In the genomic region with DNA sequence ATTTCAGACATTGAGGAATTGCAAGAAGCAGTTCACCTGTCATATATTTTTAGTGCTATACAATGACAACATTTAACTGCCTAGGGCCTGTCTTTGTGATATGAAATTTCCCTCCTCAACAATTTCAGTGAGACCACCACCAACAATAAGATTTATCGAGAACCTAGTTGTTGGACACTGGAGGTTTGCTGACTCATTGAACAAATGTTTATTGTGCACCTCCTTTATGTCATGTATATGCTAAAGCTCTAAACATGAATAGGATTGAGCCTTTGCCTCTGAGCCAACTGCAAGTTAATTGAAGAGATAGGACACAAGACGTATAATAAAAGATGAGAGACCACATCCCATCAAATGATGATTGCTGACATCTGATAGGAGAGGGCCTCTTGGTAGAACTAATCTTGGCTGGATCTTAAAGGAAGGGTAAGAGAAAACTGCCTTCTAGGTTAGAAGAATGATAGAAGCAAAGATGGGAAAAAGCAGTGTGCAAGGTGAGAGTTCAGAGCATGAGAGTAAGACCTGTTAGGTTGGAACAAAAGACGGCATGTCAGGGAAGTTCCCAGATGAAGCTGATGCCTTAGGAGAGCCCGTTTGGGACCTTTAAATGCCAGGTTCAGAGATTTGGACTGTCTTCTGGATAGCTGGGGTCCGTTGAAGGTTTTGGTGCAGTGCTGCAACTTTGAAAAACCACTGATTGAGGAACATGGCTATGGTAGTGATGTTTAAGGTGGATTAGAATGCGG, we compare ENCODE assay signal across 1 cellular context.
A peak's percentile ranks its signal among the peaks of the same experiment; 100 is the strongest.
TF ChIP-seq lines count a peak whose summit lies in the region.

No MANE protein-coding gene starts in this region.

TF ChIP-seq in HepG2, 621 proteins besides CTCF, POLR2A, EP300 and RAD21 (continued from another document):
- TF ChIP-seq, protein P1, sequence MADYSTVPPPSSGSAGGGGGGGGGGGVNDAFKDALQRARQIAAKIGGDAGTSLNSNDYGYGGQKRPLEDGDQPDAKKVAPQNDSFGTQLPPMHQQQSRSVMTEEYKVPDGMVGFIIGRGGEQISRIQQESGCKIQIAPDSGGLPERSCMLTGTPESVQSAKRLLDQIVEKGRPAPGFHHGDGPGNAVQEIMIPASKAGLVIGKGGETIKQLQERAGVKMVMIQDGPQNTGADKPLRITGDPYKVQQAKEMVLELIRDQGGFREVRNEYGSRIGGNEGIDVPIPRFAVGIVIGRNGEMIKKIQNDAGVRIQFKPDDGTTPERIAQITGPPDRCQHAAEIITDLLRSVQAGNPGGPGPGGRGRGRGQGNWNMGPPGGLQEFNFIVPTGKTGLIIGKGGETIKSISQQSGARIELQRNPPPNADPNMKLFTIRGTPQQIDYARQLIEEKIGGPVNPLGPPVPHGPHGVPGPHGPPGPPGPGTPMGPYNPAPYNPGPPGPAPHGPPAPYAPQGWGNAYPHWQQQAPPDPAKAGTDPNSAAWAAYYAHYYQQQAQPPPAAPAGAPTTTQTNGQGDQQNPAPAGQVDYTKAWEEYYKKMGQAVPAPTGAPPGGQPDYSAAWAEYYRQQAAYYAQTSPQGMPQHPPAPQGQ (CRISPR knock-in tag; IDR thresholded peaks at IDR 0.05; ENCODE audit: borderline replicate concordance): 0 out of 2 replicates have a peak, but pooled peaks have one; percentile 53
- 0 out of 2 replicates have a peak, but pooled peaks have one; percentile 16 for TF ChIP-seq RFX3 (CRISPR knock-in tag; IDR thresholded peaks at IDR 0.05)
- TF ChIP-seq SCMH1 (CRISPR knock-in tag; IDR thresholded peaks at IDR 0.05; ENCODE audit: borderline replicate concordance): no peak
- TF ChIP-seq, protein P2, sequence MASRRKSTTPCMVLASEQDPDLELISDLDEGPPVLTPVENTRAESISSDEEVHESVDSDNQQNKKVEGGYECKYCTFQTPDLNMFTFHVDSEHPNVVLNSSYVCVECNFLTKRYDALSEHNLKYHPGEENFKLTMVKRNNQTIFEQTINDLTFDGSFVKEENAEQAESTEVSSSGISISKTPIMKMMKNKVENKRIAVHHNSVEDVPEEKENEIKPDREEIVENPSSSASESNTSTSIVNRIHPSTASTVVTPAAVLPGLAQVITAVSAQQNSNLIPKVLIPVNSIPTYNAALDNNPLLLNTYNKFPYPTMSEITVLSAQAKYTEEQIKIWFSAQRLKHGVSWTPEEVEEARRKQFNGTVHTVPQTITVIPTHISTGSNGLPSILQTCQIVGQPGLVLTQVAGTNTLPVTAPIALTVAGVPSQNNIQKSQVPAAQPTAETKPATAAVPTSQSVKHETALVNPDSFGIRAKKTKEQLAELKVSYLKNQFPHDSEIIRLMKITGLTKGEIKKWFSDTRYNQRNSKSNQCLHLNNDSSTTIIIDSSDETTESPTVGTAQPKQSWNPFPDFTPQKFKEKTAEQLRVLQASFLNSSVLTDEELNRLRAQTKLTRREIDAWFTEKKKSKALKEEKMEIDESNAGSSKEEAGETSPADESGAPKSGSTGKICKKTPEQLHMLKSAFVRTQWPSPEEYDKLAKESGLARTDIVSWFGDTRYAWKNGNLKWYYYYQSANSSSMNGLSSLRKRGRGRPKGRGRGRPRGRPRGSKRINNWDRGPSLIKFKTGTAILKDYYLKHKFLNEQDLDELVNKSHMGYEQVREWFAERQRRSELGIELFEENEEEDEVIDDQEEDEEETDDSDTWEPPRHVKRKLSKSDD (CRISPR knock-in tag; IDR thresholded peaks at IDR 0.05; ENCODE audit: low read depth): no peak
- TF ChIP-seq RBFOX2 (IDR thresholded peaks at IDR 0.05; ENCODE audit: low read depth, low read length): no peak
- TF ChIP-seq, protein P3, sequence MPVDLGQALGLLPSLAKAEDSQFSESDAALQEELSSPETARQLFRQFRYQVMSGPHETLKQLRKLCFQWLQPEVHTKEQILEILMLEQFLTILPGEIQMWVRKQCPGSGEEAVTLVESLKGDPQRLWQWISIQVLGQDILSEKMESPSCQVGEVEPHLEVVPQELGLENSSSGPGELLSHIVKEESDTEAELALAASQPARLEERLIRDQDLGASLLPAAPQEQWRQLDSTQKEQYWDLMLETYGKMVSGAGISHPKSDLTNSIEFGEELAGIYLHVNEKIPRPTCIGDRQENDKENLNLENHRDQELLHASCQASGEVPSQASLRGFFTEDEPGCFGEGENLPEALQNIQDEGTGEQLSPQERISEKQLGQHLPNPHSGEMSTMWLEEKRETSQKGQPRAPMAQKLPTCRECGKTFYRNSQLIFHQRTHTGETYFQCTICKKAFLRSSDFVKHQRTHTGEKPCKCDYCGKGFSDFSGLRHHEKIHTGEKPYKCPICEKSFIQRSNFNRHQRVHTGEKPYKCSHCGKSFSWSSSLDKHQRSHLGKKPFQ (CRISPR knock-in tag; IDR thresholded peaks at IDR 0.05; ENCODE audit: insufficient replicate concordance): peak; percentile 49
- peak in 1 of 2 experiments; percentile 54; a peak in 3 of 4 replicates for TF ChIP-seq MAFK (conservative IDR thresholded peaks at IDR 0.05 in 1 of 2, IDR thresholded peaks at IDR 0.05 in 1 of 2; ENCODE audit: low read length in 2 of 2)
- TF ChIP-seq RBM22 (optimal IDR thresholded peaks at IDR 0.05; ENCODE audit: low read length): peak; percentile 94
- 0 out of 2 replicates have a peak, but pooled peaks have one; percentile 7 for TF ChIP-seq GATAD2A (CRISPR knock-in tag; IDR thresholded peaks at IDR 0.05)
- no peak for TF ChIP-seq IRX3 (CRISPR knock-in tag; IDR thresholded peaks at IDR 0.05; ENCODE audit: borderline replicate concordance, low read depth)
- no peak for TF ChIP-seq RELA (CRISPR knock-in tag; IDR thresholded peaks at IDR 0.05)
- TF ChIP-seq, protein P4, sequence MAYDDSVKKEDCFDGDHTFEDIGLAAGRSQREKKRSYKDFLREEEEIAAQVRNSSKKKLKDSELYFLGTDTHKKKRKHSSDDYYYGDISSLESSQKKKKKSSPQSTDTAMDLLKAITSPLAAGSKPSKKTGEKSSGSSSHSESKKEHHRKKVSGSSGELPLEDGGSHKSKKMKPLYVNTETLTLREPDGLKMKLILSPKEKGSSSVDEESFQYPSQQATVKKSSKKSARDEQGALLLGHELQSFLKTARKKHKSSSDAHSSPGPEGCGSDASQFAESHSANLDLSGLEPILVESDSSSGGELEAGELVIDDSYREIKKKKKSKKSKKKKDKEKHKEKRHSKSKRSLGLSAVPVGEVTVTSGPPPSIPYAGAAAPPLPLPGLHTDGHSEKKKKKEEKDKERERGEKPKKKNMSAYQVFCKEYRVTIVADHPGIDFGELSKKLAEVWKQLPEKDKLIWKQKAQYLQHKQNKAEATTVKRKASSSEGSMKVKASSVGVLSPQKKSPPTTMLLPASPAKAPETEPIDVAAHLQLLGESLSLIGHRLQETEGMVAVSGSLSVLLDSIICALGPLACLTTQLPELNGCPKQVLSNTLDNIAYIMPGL (CRISPR knock-in tag; IDR thresholded peaks at IDR 0.05; ENCODE audit: borderline replicate concordance in 1 of 2, low read depth in 1 of 2): 0 out of 4 replicates have a peak, but pooled peaks of 1 of the 2 experiments have one; percentile 4
- TF ChIP-seq ZEB1 (IDR thresholded peaks at IDR 0.05; ENCODE audit: insufficient replicate concordance, low read depth): no peak
- TF ChIP-seq PHB2 (IDR thresholded peaks at IDR 0.05; ENCODE audit: partially characterized antibody): no peak
- no peak for TF ChIP-seq ZNF572 (CRISPR knock-in tag; IDR thresholded peaks at IDR 0.05)
- TF ChIP-seq NBN (conservative IDR thresholded peaks at IDR 0.05): no peak
- TF ChIP-seq ZNF761 (CRISPR knock-in tag; conservative IDR thresholded peaks at IDR 0.05): no peak
- no peak for TF ChIP-seq KLF16 (CRISPR knock-in tag; IDR thresholded peaks at IDR 0.05)
- TF ChIP-seq CHCHD3 (CRISPR knock-in tag; IDR thresholded peaks at IDR 0.05): no peak
- no peak for TF ChIP-seq MXD4 (CRISPR knock-in tag; IDR thresholded peaks at IDR 0.05)
- TF ChIP-seq, protein P5, sequence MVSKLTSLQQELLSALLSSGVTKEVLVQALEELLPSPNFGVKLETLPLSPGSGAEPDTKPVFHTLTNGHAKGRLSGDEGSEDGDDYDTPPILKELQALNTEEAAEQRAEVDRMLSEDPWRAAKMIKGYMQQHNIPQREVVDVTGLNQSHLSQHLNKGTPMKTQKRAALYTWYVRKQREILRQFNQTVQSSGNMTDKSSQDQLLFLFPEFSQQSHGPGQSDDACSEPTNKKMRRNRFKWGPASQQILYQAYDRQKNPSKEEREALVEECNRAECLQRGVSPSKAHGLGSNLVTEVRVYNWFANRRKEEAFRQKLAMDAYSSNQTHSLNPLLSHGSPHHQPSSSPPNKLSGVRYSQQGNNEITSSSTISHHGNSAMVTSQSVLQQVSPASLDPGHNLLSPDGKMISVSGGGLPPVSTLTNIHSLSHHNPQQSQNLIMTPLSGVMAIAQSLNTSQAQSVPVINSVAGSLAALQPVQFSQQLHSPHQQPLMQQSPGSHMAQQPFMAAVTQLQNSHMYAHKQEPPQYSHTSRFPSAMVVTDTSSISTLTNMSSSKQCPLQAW (CRISPR knock-in tag; IDR thresholded peaks at IDR 0.05): 0 out of 2 replicates have a peak, but pooled peaks have one; percentile 25
- no peak; the same call in 1 of the 2 replicates for TF ChIP-seq PAF1 (CRISPR knock-in tag; IDR thresholded peaks at IDR 0.05)
- TF ChIP-seq ZNF430 (CRISPR knock-in tag; IDR thresholded peaks at IDR 0.05): 0 out of 2 replicates have a peak, but pooled peaks have one; percentile 54
- TF ChIP-seq ONECUT2 (CRISPR knock-in tag; IDR thresholded peaks at IDR 0.05): no peak
- 0 out of 2 replicates have a peak, but pooled peaks have one; percentile 16 for TF ChIP-seq MAFF (IDR thresholded peaks at IDR 0.05; ENCODE audit: low read depth, low read length)
- TF ChIP-seq SALL1 (CRISPR knock-in tag; IDR thresholded peaks at IDR 0.05): no peak; the same call in 1 of the 2 replicates
- TF ChIP-seq CENPT (CRISPR knock-in tag; IDR thresholded peaks at IDR 0.05; ENCODE audit: low read depth): no peak
- TF ChIP-seq KDM5B (CRISPR knock-in tag; IDR thresholded peaks at IDR 0.05; ENCODE audit: borderline replicate concordance): no peak
- TF ChIP-seq CCDC6 (CRISPR knock-in tag; IDR thresholded peaks at IDR 0.05): 0 out of 2 replicates have a peak, but pooled peaks have one; percentile 13
- TF ChIP-seq GPN1 (CRISPR knock-in tag; IDR thresholded peaks at IDR 0.05; ENCODE audit: borderline replicate concordance): no peak
- peak; percentile 53 for TF ChIP-seq FOSL2 (CRISPR knock-in tag; IDR thresholded peaks at IDR 0.05)
- TF ChIP-seq NFKBIZ (CRISPR knock-in tag; IDR thresholded peaks at IDR 0.05): no peak
- TF ChIP-seq ZNF709 (CRISPR knock-in tag; IDR thresholded peaks at IDR 0.05): no peak
- 0 out of 2 replicates have a peak, but pooled peaks have one; percentile 6 for TF ChIP-seq MIXL1 (CRISPR knock-in tag; IDR thresholded peaks at IDR 0.05)
- TF ChIP-seq HMG20A (CRISPR knock-in tag; IDR thresholded peaks at IDR 0.05; ENCODE audit: borderline replicate concordance): 0 out of 2 replicates have a peak, but pooled peaks have one; percentile 10
- 0 out of 2 replicates have a peak, but pooled peaks have one; percentile 17 for TF ChIP-seq NFE2 (CRISPR knock-in tag; IDR thresholded peaks at IDR 0.05)
- TF ChIP-seq ZNF124 (CRISPR knock-in tag; IDR thresholded peaks at IDR 0.05): 0 out of 2 replicates have a peak, but pooled peaks have one; percentile 9
- TF ChIP-seq ZNF614 (CRISPR knock-in tag; IDR thresholded peaks at IDR 0.05; ENCODE audit: borderline replicate concordance): no peak
- TF ChIP-seq AKAP8 (CRISPR knock-in tag; IDR thresholded peaks at IDR 0.05): no peak
- no peak for TF ChIP-seq ZNF20 (CRISPR knock-in tag; IDR thresholded peaks at IDR 0.05)
- TF ChIP-seq ZMYM2 (CRISPR knock-in tag; IDR thresholded peaks at IDR 0.05): 0 out of 2 replicates have a peak, but pooled peaks have one; percentile 1
- TF ChIP-seq SSRP1 (CRISPR knock-in tag; IDR thresholded peaks at IDR 0.05): peak; percentile 49; the same call in 1 of the 2 replicates
- TF ChIP-seq XBP1 (CRISPR knock-in tag; IDR thresholded peaks at IDR 0.05): no peak
- TF ChIP-seq, protein P6, sequence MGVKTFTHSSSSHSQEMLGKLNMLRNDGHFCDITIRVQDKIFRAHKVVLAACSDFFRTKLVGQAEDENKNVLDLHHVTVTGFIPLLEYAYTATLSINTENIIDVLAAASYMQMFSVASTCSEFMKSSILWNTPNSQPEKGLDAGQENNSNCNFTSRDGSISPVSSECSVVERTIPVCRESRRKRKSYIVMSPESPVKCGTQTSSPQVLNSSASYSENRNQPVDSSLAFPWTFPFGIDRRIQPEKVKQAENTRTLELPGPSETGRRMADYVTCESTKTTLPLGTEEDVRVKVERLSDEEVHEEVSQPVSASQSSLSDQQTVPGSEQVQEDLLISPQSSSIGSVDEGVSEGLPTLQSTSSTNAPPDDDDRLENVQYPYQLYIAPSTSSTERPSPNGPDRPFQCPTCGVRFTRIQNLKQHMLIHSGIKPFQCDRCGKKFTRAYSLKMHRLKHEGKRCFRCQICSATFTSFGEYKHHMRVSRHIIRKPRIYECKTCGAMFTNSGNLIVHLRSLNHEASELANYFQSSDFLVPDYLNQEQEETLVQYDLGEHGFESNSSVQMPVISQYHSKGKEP (CRISPR knock-in tag; IDR thresholded peaks at IDR 0.05): no peak
- TF ChIP-seq CBX1 (IDR thresholded peaks at IDR 0.05; ENCODE audit: low read depth): no peak
- no peak for TF ChIP-seq RARA (CRISPR knock-in tag; IDR thresholded peaks at IDR 0.05)
- no peak for TF ChIP-seq MTA3 (CRISPR knock-in tag; IDR thresholded peaks at IDR 0.05)
- peak; percentile 64 for TF ChIP-seq NFE2L2 (IDR thresholded peaks at IDR 0.05; ENCODE audit: low read length)
- TF ChIP-seq FOXM1 (CRISPR knock-in tag; IDR thresholded peaks at IDR 0.05): no peak
- TF ChIP-seq, protein P7, sequence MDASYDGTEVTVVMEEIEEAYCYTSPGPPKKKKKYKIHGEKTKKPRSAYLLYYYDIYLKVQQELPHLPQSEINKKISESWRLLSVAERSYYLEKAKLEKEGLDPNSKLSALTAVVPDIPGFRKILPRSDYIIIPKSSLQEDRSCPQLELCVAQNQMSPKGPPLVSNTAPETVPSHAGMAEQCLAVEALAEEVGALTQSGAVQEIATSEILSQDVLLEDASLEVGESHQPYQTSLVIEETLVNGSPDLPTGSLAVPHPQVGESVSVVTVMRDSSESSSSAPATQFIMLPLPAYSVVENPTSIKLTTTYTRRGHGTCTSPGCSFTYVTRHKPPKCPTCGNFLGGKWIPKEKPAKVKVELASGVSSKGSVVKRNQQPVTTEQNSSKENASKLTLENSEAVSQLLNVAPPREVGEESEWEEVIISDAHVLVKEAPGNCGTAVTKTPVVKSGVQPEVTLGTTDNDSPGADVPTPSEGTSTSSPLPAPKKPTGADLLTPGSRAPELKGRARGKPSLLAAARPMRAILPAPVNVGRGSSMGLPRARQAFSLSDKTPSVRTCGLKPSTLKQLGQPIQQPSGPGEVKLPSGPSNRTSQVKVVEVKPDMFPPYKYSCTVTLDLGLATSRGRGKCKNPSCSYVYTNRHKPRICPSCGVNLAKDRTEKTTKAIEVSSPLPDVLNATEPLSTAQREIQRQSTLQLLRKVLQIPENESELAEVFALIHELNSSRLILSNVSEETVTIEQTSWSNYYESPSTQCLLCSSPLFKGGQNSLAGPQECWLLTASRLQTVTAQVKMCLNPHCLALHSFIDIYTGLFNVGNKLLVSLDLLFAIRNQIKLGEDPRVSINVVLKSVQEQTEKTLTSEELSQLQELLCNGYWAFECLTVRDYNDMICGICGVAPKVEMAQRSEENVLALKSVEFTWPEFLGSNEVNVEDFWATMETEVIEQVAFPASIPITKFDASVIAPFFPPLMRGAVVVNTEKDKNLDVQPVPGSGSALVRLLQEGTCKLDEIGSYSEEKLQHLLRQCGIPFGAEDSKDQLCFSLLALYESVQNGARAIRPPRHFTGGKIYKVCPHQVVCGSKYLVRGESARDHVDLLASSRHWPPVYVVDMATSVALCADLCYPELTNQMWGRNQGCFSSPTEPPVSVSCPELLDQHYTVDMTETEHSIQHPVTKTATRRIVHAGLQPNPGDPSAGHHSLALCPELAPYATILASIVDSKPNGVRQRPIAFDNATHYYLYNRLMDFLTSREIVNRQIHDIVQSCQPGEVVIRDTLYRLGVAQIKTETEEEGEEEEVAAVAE (CRISPR knock-in tag; IDR thresholded peaks at IDR 0.05; ENCODE audit: borderline replicate concordance): no peak
- TF ChIP-seq ZSCAN9 (CRISPR knock-in tag; IDR thresholded peaks at IDR 0.05; ENCODE audit: borderline replicate concordance): 0 out of 2 replicates have a peak, but pooled peaks have one; percentile 41
